Comparison of ENCODE assay signal across 17 cellular contexts in genomic region chr13:37984357-37984756, GRCh38.
DNase-seq lines count a peak whose midpoint lies in the region; ATAC-seq lines count a peak whose summit lies in the region.
"Had no signal": no experiment of that assay in that cellular context is flagged by ENCODE, and none has a peak within 500 bp of the region (broad histone marks: within the 10 kb centered on the region; RNA-seq: fewer than 3 reads in every experiment).

No MANE protein-coding gene starts in this region.

- in situ Hi-C loops in KBM-7 (cut with MboI; ENCODE audit: low pct_unique_long_range_greater_than_20kb, low sequenced_read_pairs): no loop called here

- ATAC-seq in GM21515 (IDR thresholded peaks at IDR 0.05; ENCODE audit: unreplicated experiment) (no peak), GM19023 (IDR thresholded peaks at IDR 0.05; ENCODE audit: unreplicated experiment) (no peak)
- ATAC-seq: activated naive CD4-positive, alpha-beta T cell treated with anti-CD3 and anti-CD28 coated beads, Interleukin-2, amount 50 U/mL, for 72 hours; body of pancreas; heart left ventricle had no signal

- DNase-seq in ELR (ENCODE audit: low read depth) (peak; percentile 15), KBM-7 (peak; percentile 9), cerebellar cortex (ENCODE audit: low spot score) (peak; percentile 5), iPS-NIHi7 (ENCODE audit: extremely low spot score) (peak; percentile 15), COLO668 (lab: John Stamatoyannopoulos, UW; ENCODE audit: unreplicated experiment) (no peak)
- DNase-seq: activated CD4-positive, alpha-beta memory T cell treated with anti-CD3 and anti-CD28 coated beads, Interleukin-2, amount 10 ng/mL, durations not matched to agents 7 days and 5 days; activated T-cell treated with anti-CD3 and anti-CD28 coated beads, Interleukin-2, amount 50 U/mL, for 48 hours; body of pancreas; DMS79 treated with DMSO at 0.1 percent for 48 hours; heart left ventricle; kidney glomerular epithelial cell; MV-4-11; spleen; WERI-Rb-1 had no signal
